ENCODE assay signal across 19 cellular contexts in genomic region chr10:13902868-13903267, GRCh38.
DNase-seq lines count a peak whose midpoint lies in the region; ATAC-seq, FAIRE-seq and TF ChIP-seq lines count a peak whose summit lies in the region.
"Had no signal": no experiment of that assay in that cellular context is flagged by ENCODE, and none has a peak within 500 bp of the region (broad histone marks: within the 10 kb centered on the region; RNA-seq: fewer than 3 reads in every experiment).

No MANE protein-coding gene starts in this region.

- no peaks in the 10 kb centered on the region for H3K79me2 ChIP-seq in K562 (ENCODE audit: control insufficient read depth, insufficient read depth, low read length)
- no peaks in the 10 kb centered on the region for H3K79me2 ChIP-seq in trophoblast cell (ENCODE audit: control insufficient read depth, insufficient read depth, low read length, poor library complexity)

- H3K36me3 ChIP-seq in HEK293 (ENCODE audit: control insufficient read depth in 2 of 2, insufficient read depth in 1 of 2, low read length in 2 of 2) = no peaks in the 10 kb centered on the region
- no peaks in the 10 kb centered on the region for H3K36me3 ChIP-seq in K562 (ENCODE audit: control insufficient read depth, insufficient read depth, low read length)
- no peaks in the 10 kb centered on the region for H3K36me3 ChIP-seq in trophoblast cell (ENCODE audit: control insufficient read depth in 1 of 2, insufficient read depth in 2 of 2, low read length in 2 of 2)
- H3K36me3 ChIP-seq: BLaER1 treated with 17β-estradiol and CSF1 and Interleukin-3, amounts not matched to agents 10 nM and 100 nM had no signal

- TF ChIP-seq CTCF in HEK293 (tag by site-specific recombination; IDR thresholded peaks at IDR 0.05) (no peak), K562 (IDR thresholded peaks at IDR 0.05 in 2 of 3, conservative IDR thresholded peaks at IDR 0.05 in 1 of 3; ENCODE audit: insufficient read depth in 2 of 3, low read depth in 1 of 3, low read length in 3 of 3) (no peak)

- no peak overlapping the region for H3K18ac ChIP-seq in trophoblast cell (ENCODE audit: low read length)

- H3K9me3 ChIP-seq in HEK293 (ENCODE audit: control insufficient read depth, insufficient read depth, low read depth, low read length) (no peaks in the 10 kb centered on the region), K562 (replicated peaks; ENCODE audit: control insufficient read depth, insufficient read depth, low read depth, low read length) (no peaks in the 10 kb centered on the region), trophoblast cell (ENCODE audit: insufficient read depth, low read depth, low read length) (no peaks in the 10 kb centered on the region)

- TF ChIP-seq POLR2A in K562 (conservative IDR thresholded peaks at IDR 0.05) = no peak

- no peak overlapping the region for H3K14ac ChIP-seq in trophoblast cell (ENCODE audit: low read length)

- POLR2A ChIA-PET in HEK293 (lab: Yijun Ruan, JAX) (interaction anchor here (0.7 kb wide), 1 partner anchor 156 kb away, joined by 4 read pairs; no protein-coding TSS in a partner anchor), K562 (lab: Yijun Ruan, JAX) (interaction anchor here (0.7 to 1.6 kb wide), 2 partner anchors 9 to 96 kb away, joined by 3 to 4 read pairs; no protein-coding TSS in a partner anchor)

- H3K27ac ChIP-seq in HEK293 (ENCODE audit: extremely low read depth, low read depth, low read length) (no peak overlapping the region), K562 (ENCODE audit: extremely low read depth, low read depth, low read length) (no peak overlapping the region), trophoblast cell (ENCODE audit: low read depth, low read length) (no peak overlapping the region)
- H3K27ac ChIP-seq: 22Rv1; A549; BLaER1 treated with 17β-estradiol and CSF1 and Interleukin-3, amounts not matched to agents 10 nM and 100 nM; C4-2B had no signal

- H4K12ac ChIP-seq in trophoblast cell (ENCODE audit: low read depth, low read length) = no peak overlapping the region

- ATAC-seq in K562 = no peak
- no peak for ATAC-seq in HG03442 (IDR thresholded peaks at IDR 0.05; ENCODE audit: unreplicated experiment)
- ATAC-seq in GM18867 (IDR thresholded peaks at IDR 0.05; ENCODE audit: unreplicated experiment) = no peak
- ATAC-seq: A549; CD8-positive, alpha-beta T cell had no signal

- H3K27me3 ChIP-seq in K562 (ENCODE audit: control insufficient read depth in 2 of 2, insufficient read depth in 2 of 2, low read length in 2 of 2) (peaks cover 2 to 15% of the 10 kb centered on the region in 2 experiments; a peak in 3 of 5 replicates), trophoblast cell (ENCODE audit: insufficient read depth, low read length) (no peaks in the 10 kb centered on the region)
- H3K27me3 ChIP-seq: BLaER1 treated with 17β-estradiol and CSF1 and Interleukin-3, amounts not matched to agents 10 nM and 100 nM had no signal

- no peak overlapping the region for H2BK12ac ChIP-seq in trophoblast cell (ENCODE audit: low read length)

- H3K4ac ChIP-seq in trophoblast cell (ENCODE audit: low read depth, low read length) = no peak overlapping the region

- H4K20me1 ChIP-seq in K562 (replicated peaks; ENCODE audit: control insufficient read depth, insufficient read depth, low read length) = no peaks in the 10 kb centered on the region
- H4K20me1 ChIP-seq: BLaER1 treated with 17β-estradiol and CSF1 and Interleukin-3, amounts not matched to agents 10 nM and 100 nM had no signal

- WGBS in K562 (ENCODE audit: insufficient coverage, low coverage, missing lambda C conversion rate) = 0% methylated on average over 3 of the region's 3 CpGs
- no CpG with 5 or more reads among the region's 3 CpGs for WGBS in trophoblast cell (ENCODE audit: extremely low coverage, insufficient coverage, insufficient read length)

- H3K9ac ChIP-seq in K562 (ENCODE audit: insufficient read depth in 1 of 2, low read depth in 2 of 2, low read length in 2 of 2) (no peak overlapping the region), trophoblast cell (ENCODE audit: low read length) (no peak overlapping the region)
- H3K9ac ChIP-seq: BLaER1 treated with 17β-estradiol and CSF1 and Interleukin-3, amounts not matched to agents 10 nM and 100 nM had no signal

- H3K79me1 ChIP-seq in trophoblast cell (ENCODE audit: low read length) = peaks cover 4% of the 10 kb centered on the region

- no peak for TF ChIP-seq EP300 in K562 (IDR thresholded peaks at IDR 0.05; ENCODE audit: low read length)

- no peak overlapping the region for H4K91ac ChIP-seq in trophoblast cell (ENCODE audit: low read depth, low read length)

- in situ Hi-C loops in K562 (cut with MboI) = no loop called here

- no peak for TF ChIP-seq RAD21 in K562 (CRISPR knock-in tag; conservative IDR thresholded peaks at IDR 0.05 in 1 of 2, IDR thresholded peaks at IDR 0.05 in 1 of 2)

- H4K8ac ChIP-seq in trophoblast cell (ENCODE audit: low read depth, low read length) = no peak overlapping the region

- H3K9me1 ChIP-seq in K562 (ENCODE audit: control insufficient read depth, insufficient read depth, low read length) = no peaks in the 10 kb centered on the region

- no peak overlapping the region for H2BK120ac ChIP-seq in trophoblast cell (ENCODE audit: insufficient read depth, low read length, poor library complexity)

- H3K4me2 ChIP-seq in K562 (ENCODE audit: insufficient read depth, low read length) (no peak overlapping the region), trophoblast cell (ENCODE audit: low read length) (no peak overlapping the region)
- H3K4me2 ChIP-seq: A549; BLaER1 treated with 17β-estradiol and CSF1 and Interleukin-3, amounts not matched to agents 10 nM and 100 nM had no signal

- no peak for DNase-seq in K562 (ENCODE audit: extremely low read depth in 1 of 4, low spot score in 3 of 4)
- DNase-seq in trophoblast cell = peak; percentile 86 to 95
- DNase-seq: AML-193; Caco-2; Calu3; CD4-positive, alpha-beta T cell; CD8-positive, alpha-beta T cell; DMS79 treated with DMSO at 0.1 percent for 48 hours; GF-D8 had no signal

- CTCF ChIA-PET in HEK293 (lab: Yijun Ruan, JAX) (interaction anchor here (1.4 kb wide), 1 partner anchor 16 kb away, joined by 6 read pairs; no protein-coding TSS in a partner anchor), K562 (lab: Yijun Ruan, JAX; ENCODE audit: low intra/inter-chr PET ratio) (no interaction called here)

- no peak overlapping the region for H2BK5ac ChIP-seq in trophoblast cell (ENCODE audit: low read depth, low read length, poor library complexity)

- FAIRE-seq in K562 (lab: Jason Lieb, UNC) = no peak
- FAIRE-seq: A549, D721Med, G401.6, GM12891 had no signal

- H2AFZ ChIP-seq in K562 (ENCODE audit: low read depth, low read length) = no peak overlapping the region
- H2AFZ ChIP-seq in trophoblast cell (ENCODE audit: insufficient read depth, low read length, poor library complexity) = no peak overlapping the region

- H3K4me3 ChIP-seq in HEK293 (ENCODE audit: low read depth, low read length) (no peak overlapping the region), K562 (no peak overlapping the region), trophoblast cell (ENCODE audit: low read depth, low read length) (no peak overlapping the region)
- H3K4me3 ChIP-seq: A549; BLaER1 treated with 17β-estradiol and CSF1 and Interleukin-3, amounts not matched to agents 10 nM and 100 nM had no signal

- BruUV-seq in K562 (replicated peaks; lab: Mats Ljungman, UMichigan) = no TSS peak

- intact Hi-C loops in K562 (cut with micrococcal nuclease) = no loop called here

- H3K23ac ChIP-seq in trophoblast cell (ENCODE audit: low read length) = no peak overlapping the region

- no peak overlapping the region for H2AK5ac ChIP-seq in trophoblast cell (ENCODE audit: low read length)

- H3K4me1 ChIP-seq in HEK293 (ENCODE audit: control insufficient read depth, insufficient read depth, low read length) = no peaks in the 10 kb centered on the region
- H3K4me1 ChIP-seq in K562 (replicated peaks in 1 of 2; ENCODE audit: control insufficient read depth in 2 of 2, insufficient read depth in 2 of 2, low read length in 2 of 2) = no peaks in the 10 kb centered on the region
- peaks cover 2 to 6% of the 10 kb centered on the region in 2 experiments for H3K4me1 ChIP-seq in trophoblast cell (ENCODE audit: control insufficient read depth in 1 of 2, insufficient read depth in 2 of 2, low read length in 2 of 2)
- H3K4me1 ChIP-seq: A549; BLaER1 treated with 17β-estradiol and CSF1 and Interleukin-3, amounts not matched to agents 10 nM and 100 nM; Caco-2 had no signal

TF ChIP-seq in K562, 482 proteins besides CTCF, POLR2A, EP300 and RAD21:
- no peak for TF ChIP-seq ZNF23 (CRISPR knock-in tag; IDR thresholded peaks at IDR 0.05)
- peak; percentile 54 for TF ChIP-seq RBM25 (IDR thresholded peaks at IDR 0.05; ENCODE audit: low read depth, low read length, severe bottlenecking)

Comparison
In these comparisons a context has a peak if more than half of its experiments do, and no peak if none do; other contexts are left out.
1. DNase-seq: peak in trophoblast cell (2 of 2); none in K562 (0 of 4).